In genomic region chr2:190911813-190912212, GRCh38 we compare ENCODE assay signal across 11 cellular contexts. TPM values are rescaled to one million over a fixed set of nuclear protein-coding genes. Genes with fewer than 3 reads are reported as not detected.
DNase-seq lines count a peak whose midpoint lies in the region; ATAC-seq, FAIRE-seq and TF ChIP-seq lines count a peak whose summit lies in the region.
"Had no signal": no experiment of that assay in that cellular context is flagged by ENCODE, and none has a peak within 500 bp of the region (broad histone marks: within the 10 kb centered on the region; RNA-seq: fewer than 3 reads in every experiment).

No MANE protein-coding gene starts in this region.

- H3K9me3 Mint-ChIP-seq in CD4-positive, CD25-positive, alpha-beta regulatory T cell, result no peaks in the 10 kb centered on the region
- no peaks in the 10 kb centered on the region for H3K9me3 Mint-ChIP-seq in activated T-helper 2 cell treated with anti-CD3 and anti-CD28 coated beads, Interferon-gamma antibody, Interleukin-2, Interleukin-4, amounts not matched to agents 10 μg/mL and 5 μg/mL and 100 μg/mL, durations not matched to agents 14 hours and 24 hours and 36 hours

- no peak overlapping the region for H3K4me3 ChIP-seq in CD4-positive, CD25-positive, alpha-beta regulatory T cell (ENCODE audit: low read depth, low read length)
- no peak overlapping the region for H3K4me3 ChIP-seq in upper lobe of left lung
- H3K4me3 ChIP-seq: esophagus muscularis mucosa had no signal

- peak in 1 of 2 donors; percentile 17 for ATAC-seq in CD4-positive, CD25-positive, alpha-beta regulatory T cell (ENCODE audit: low read depth in 2 of 2)
- ATAC-seq in HG02981 (IDR thresholded peaks at IDR 0.05; ENCODE audit: unreplicated experiment), result peak; percentile 94
- no peak for ATAC-seq in upper lobe of left lung (ENCODE audit: low FRiP score in 2 of 2)

- FAIRE-seq in GM19239 (lab: Jason Lieb, UNC), result peak; percentile 97

- H3K9me3 ChIP-seq in CD4-positive, CD25-positive, alpha-beta regulatory T cell (ENCODE audit: control insufficient read depth in 2 of 2, low read length in 2 of 2), result no peaks in the 10 kb centered on the region
- no peaks in the 10 kb centered on the region for H3K9me3 ChIP-seq in upper lobe of left lung
- H3K9me3 ChIP-seq: esophagus muscularis mucosa had no signal

- DNase-seq in CD4-positive, CD25-positive, alpha-beta regulatory T cell, result peak in 1 of 3 donors; percentile 33
- peak; percentile 14 for DNase-seq in GM19239 (ENCODE audit: insufficient read length, low spot score)
- DNase-seq in activated T-helper 2 cell treated with anti-CD3 and anti-CD28 coated beads, Interferon-gamma antibody, Interleukin-2, Interleukin-4, amounts not matched to agents 10 μg/mL and 5 μg/mL and 100 μg/mL, durations not matched to agents 14 hours and 24 hours and 36 hours (ENCODE audit: low spot score), result no peak
- no peak for DNase-seq in upper lobe of left lung
- no peak for DNase-seq in NCI-H748 treated with DMSO at 0.1 percent for 48 hours (lab: John Stamatoyannopoulos, UW)
- DNase-seq in NCI-H510A (lab: John Stamatoyannopoulos, UW), result no peak
- DNase-seq in D341Med (ENCODE audit: low spot score), result no peak
- DNase-seq: posterior cingulate gyrus had no signal

- peaks cover 5% of the 10 kb centered on the region for H3K4me1 ChIP-seq in CD4-positive, CD25-positive, alpha-beta regulatory T cell (ENCODE audit: control insufficient read depth, insufficient read depth, low read length, poor library complexity, severe bottlenecking)
- H3K4me1 ChIP-seq in upper lobe of left lung, result peaks cover 0 to 15% (median 4%) of the 10 kb centered on the region in 4 donors

- TF ChIP-seq POLR2A in upper lobe of left lung (IDR thresholded peaks at IDR 0.05), result no peak

- H3K36me3 ChIP-seq in CD4-positive, CD25-positive, alpha-beta regulatory T cell (ENCODE audit: control insufficient read depth, insufficient read depth, low read length), result peaks cover 60% of the 10 kb centered on the region
- H3K36me3 ChIP-seq in upper lobe of left lung, result peaks cover 0 to 58% (median 9%) of the 10 kb centered on the region in 4 donors

- TF ChIP-seq EP300 in upper lobe of left lung (IDR thresholded peaks at IDR 0.05), result no peak

- H3K36me3 Mint-ChIP-seq in CD4-positive, CD25-positive, alpha-beta regulatory T cell, result peaks cover 34% of the 10 kb centered on the region
- peaks cover 66% of the 10 kb centered on the region for H3K36me3 Mint-ChIP-seq in activated T-helper 2 cell treated with anti-CD3 and anti-CD28 coated beads, Interferon-gamma antibody, Interleukin-2, Interleukin-4, amounts not matched to agents 10 μg/mL and 5 μg/mL and 100 μg/mL, durations not matched to agents 14 hours and 24 hours and 36 hours (ENCODE audit: low read depth)

- intact Hi-C loops in activated T-helper 2 cell treated with anti-CD3 and anti-CD28 coated beads, Interferon-gamma antibody, Interleukin-2, Interleukin-4, amounts not matched to agents 10 μg/mL and 5 μg/mL and 100 μg/mL, durations not matched to agents 14 hours and 24 hours and 36 hours (cut with micrococcal nuclease), result loop anchor here (1.0 to 5.0 kb wide), 7 partner anchors 9 to 193 kb away; no protein-coding TSS in a partner anchor

- WGBS in upper lobe of left lung, 2 donors, result 60 to 69% methylated on average over 3 of the region's 3 CpGs

- H3K27ac ChIP-seq in CD4-positive, CD25-positive, alpha-beta regulatory T cell (ENCODE audit: insufficient read depth, low read length, poor library complexity, severe bottlenecking), result peak overlapping the region; percentile 14
- no peak overlapping the region for H3K27ac ChIP-seq in upper lobe of left lung
- H3K27ac ChIP-seq: C4-2B had no signal

- H3K27ac Mint-ChIP-seq in CD4-positive, CD25-positive, alpha-beta regulatory T cell, result peak overlapping the region; percentile 1 to 74 (median 8)
- peak overlapping the region; percentile 53 for H3K27ac Mint-ChIP-seq in activated T-helper 2 cell treated with anti-CD3 and anti-CD28 coated beads, Interferon-gamma antibody, Interleukin-2, Interleukin-4, amounts not matched to agents 10 μg/mL and 5 μg/mL and 100 μg/mL, durations not matched to agents 14 hours and 24 hours and 36 hours

- TF ChIP-seq CTCF in upper lobe of left lung (IDR thresholded peaks at IDR 0.05), result no peak

- no peaks in the 10 kb centered on the region for H3K27me3 ChIP-seq in CD4-positive, CD25-positive, alpha-beta regulatory T cell (ENCODE audit: control insufficient read depth, insufficient read depth, low read length)
- H3K27me3 ChIP-seq in upper lobe of left lung, result no peaks in the 10 kb centered on the region
- H3K27me3 ChIP-seq: esophagus muscularis mucosa had no signal

- H3K4me3 Mint-ChIP-seq in CD4-positive, CD25-positive, alpha-beta regulatory T cell, result no peak overlapping the region
- no peak overlapping the region for H3K4me3 Mint-ChIP-seq in activated T-helper 2 cell treated with anti-CD3 and anti-CD28 coated beads, Interferon-gamma antibody, Interleukin-2, Interleukin-4, amounts not matched to agents 10 μg/mL and 5 μg/mL and 100 μg/mL, durations not matched to agents 14 hours and 24 hours and 36 hours (ENCODE audit: low read depth)

- H3K4me1 Mint-ChIP-seq in CD4-positive, CD25-positive, alpha-beta regulatory T cell, result peaks cover 15 to 41% (median 26%) of the 10 kb centered on the region in 4 donors
- H3K4me1 Mint-ChIP-seq in activated T-helper 2 cell treated with anti-CD3 and anti-CD28 coated beads, Interferon-gamma antibody, Interleukin-2, Interleukin-4, amounts not matched to agents 10 μg/mL and 5 μg/mL and 100 μg/mL, durations not matched to agents 14 hours and 24 hours and 36 hours (ENCODE audit: low read depth), result peaks cover 42% of the 10 kb centered on the region

- H3K27me3 Mint-ChIP-seq in CD4-positive, CD25-positive, alpha-beta regulatory T cell, result no peaks in the 10 kb centered on the region
- H3K27me3 Mint-ChIP-seq in activated T-helper 2 cell treated with anti-CD3 and anti-CD28 coated beads, Interferon-gamma antibody, Interleukin-2, Interleukin-4, amounts not matched to agents 10 μg/mL and 5 μg/mL and 100 μg/mL, durations not matched to agents 14 hours and 24 hours and 36 hours (ENCODE audit: low read depth), result no peaks in the 10 kb centered on the region

RNA-seq across cellular contexts. Expression of gene GLS, which starts 31.2 kb away (rescaled TPM):
- total RNA-seq in CD4-positive, CD25-positive, alpha-beta regulatory T cell, result 301 TPM
- 10 to 100 TPM; 38.7 to 65.7 (median 43.9) TPM for polyA plus RNA-seq in CD4-positive, CD25-positive, alpha-beta regulatory T cell
- 195 and 201 TPM in 2 replicates for total RNA-seq in activated T-helper 2 cell treated with anti-CD3 and anti-CD28 coated beads, Interferon-gamma antibody, Interleukin-2, Interleukin-4, amounts not matched to agents 10 μg/mL and 5 μg/mL and 100 μg/mL, durations not matched to agents 14 hours and 24 hours and 36 hours
- 100 to 1,000 TPM; 126 to 401 (median 189) TPM for total RNA-seq in upper lobe of left lung
